1 cellular context compared by ENCODE assay signal in genomic region chr17:28864991-28865849, GRCh38.
TF ChIP-seq lines count a peak whose summit lies in the region.

No MANE protein-coding gene starts in this region.

TF ChIP-seq in K562, 482 proteins besides CTCF, POLR2A, EP300 and RAD21 (continued from another document and continues in another):
- TF ChIP-seq ZNF444 (CRISPR knock-in tag; IDR thresholded peaks at IDR 0.05) (peak; percentile 77), ARHGAP35 (IDR thresholded peaks at IDR 0.05; ENCODE audit: partially characterized antibody) (no peak), ZNF239 (CRISPR knock-in tag; IDR thresholded peaks at IDR 0.05) (peak; percentile 66), MAX (CRISPR knock-in tag; IDR thresholded peaks at IDR 0.05) (peak; percentile 47; the same call in 1 of the 2 replicates), HDGF (IDR thresholded peaks at IDR 0.05) (peak; percentile 72), ATF2 (CRISPR knock-in tag; IDR thresholded peaks at IDR 0.05) (no peak), STAG1 (CRISPR knock-in tag; IDR thresholded peaks at IDR 0.05; ENCODE audit: borderline replicate concordance) (no peak), NFXL1 (CRISPR knock-in tag; IDR thresholded peaks at IDR 0.05) (no peak), NR2C1 (IDR thresholded peaks at IDR 0.05) (peak; percentile 69), NR2C1 (tag; IDR thresholded peaks at IDR 0.05) (peak; percentile 40; the same call in 1 of the 2 replicates), BRF2 (IDR thresholded peaks at IDR 0.05; ENCODE audit: borderline replicate concordance, insufficient read depth, insufficient read length) (no peak), FOXA1 (IDR thresholded peaks at IDR 0.05; ENCODE audit: borderline replicate concordance) (no peak), STAT5A (IDR thresholded peaks at IDR 0.05; ENCODE audit: borderline replicate concordance, low read length) (peak; percentile 99), ZNF398 (CRISPR knock-in tag; IDR thresholded peaks at IDR 0.05) (no peak), RBM17 (IDR thresholded peaks at IDR 0.05; ENCODE audit: borderline replicate concordance, low read depth, low read length) (no peak), ZNF766 (CRISPR knock-in tag; conservative IDR thresholded peaks at IDR 0.05) (peak; percentile 95), RBFOX2 (IDR thresholded peaks at IDR 0.05; ENCODE audit: low read depth, low read length) (peak; percentile 63), ZC3H8 (IDR thresholded peaks at IDR 0.05) (no peak), FOXO4 (CRISPR knock-in tag; IDR thresholded peaks at IDR 0.05) (no peak), CUX1 (CRISPR knock-in tag; IDR thresholded peaks at IDR 0.05) (peak; percentile 86; the same call in 1 of the 2 replicates), TAF7 (tag; IDR thresholded peaks at IDR 0.05) (no peak), TBP (optimal IDR thresholded peaks at IDR 0.05; ENCODE audit: low read depth, low read length) (peak; percentile 60), PTRF (tag; IDR thresholded peaks at IDR 0.05) (no peak), ZNF324 (CRISPR knock-in tag; IDR thresholded peaks at IDR 0.05) (no peak), NEUROD1 (IDR thresholded peaks at IDR 0.05; ENCODE audit: borderline replicate concordance, low read depth, low read length, partially characterized antibody) (peak; percentile 96), ZNF140 (CRISPR knock-in tag; IDR thresholded peaks at IDR 0.05) (no peak), CLOCK (CRISPR knock-in tag; IDR thresholded peaks at IDR 0.05; ENCODE audit: borderline replicate concordance) (peak; percentile 67; the same call in 1 of the 2 replicates), SAFB2 (IDR thresholded peaks at IDR 0.05; ENCODE audit: borderline replicate concordance, low read depth, low read length, severe bottlenecking) (no peak), GATA2 (CRISPR knock-in tag; IDR thresholded peaks at IDR 0.05) (peak; percentile 100), EHMT2 (IDR thresholded peaks at IDR 0.05) (peak; percentile 29; the same call in 1 of the 2 replicates), MTF1 (CRISPR knock-in tag; IDR thresholded peaks at IDR 0.05; ENCODE audit: borderline replicate concordance) (no peak; the same call in 1 of the 2 replicates), STAT5B (CRISPR knock-in tag; IDR thresholded peaks at IDR 0.05) (no peak), RBM25 (IDR thresholded peaks at IDR 0.05; ENCODE audit: low read depth, low read length, severe bottlenecking) (no peak), TRIM25 (IDR thresholded peaks at IDR 0.05; ENCODE audit: borderline replicate concordance) (peak; percentile 38; the same call in 1 of the 2 replicates), FOS (IDR thresholded peaks at IDR 0.05; ENCODE audit: extremely low read depth, insufficient read length) (no peak), TFAP4 (CRISPR knock-in tag; IDR thresholded peaks at IDR 0.05; ENCODE audit: borderline replicate concordance) (peak; percentile 90), ATF3 (IDR thresholded peaks at IDR 0.05) (no peak; the same call in 1 of the 2 replicates), ATF3 (CRISPR knock-in tag; conservative IDR thresholded peaks at IDR 0.05) (no peak; the same call in 1 of the 2 replicates), TCFL5 (CRISPR knock-in tag; conservative IDR thresholded peaks at IDR 0.05) (no peak; the same call in 1 of the 2 replicates), RBM15 (IDR thresholded peaks at IDR 0.05; ENCODE audit: insufficient read depth, low read length) (no peak), NCOA2 (IDR thresholded peaks at IDR 0.05; ENCODE audit: partially characterized antibody in 2 of 2) (peak in 1 of 2 experiments; percentile 90), MYBL2 (IDR thresholded peaks at IDR 0.05; ENCODE audit: low read depth) (no peak), MYBL2 (CRISPR knock-in tag; IDR thresholded peaks at IDR 0.05; ENCODE audit: borderline replicate concordance) (no peak), CBX5 (IDR thresholded peaks at IDR 0.05; ENCODE audit: borderline replicate concordance, low read depth) (no peak), ZNF583 (CRISPR knock-in tag; IDR thresholded peaks at IDR 0.05) (peak; percentile 94; the same call in 1 of the 2 replicates), XRCC5 (IDR thresholded peaks at IDR 0.05; ENCODE audit: low read depth, low read length) (peak; percentile 89; the same call in 1 of the 2 replicates), ZNF197 (CRISPR knock-in tag; IDR thresholded peaks at IDR 0.05; ENCODE audit: low read depth) (peak; percentile 95), ZNF347 (CRISPR knock-in tag; IDR thresholded peaks at IDR 0.05; ENCODE audit: low read depth) (no peak), PTTG1 (tag; IDR thresholded peaks at IDR 0.05; ENCODE audit: low read depth) (no peak), ZNF780A (CRISPR knock-in tag; IDR thresholded peaks at IDR 0.05) (no peak), TRIM24 (IDR thresholded peaks at IDR 0.05) (peak; percentile 99)
